In the genomic region with DNA sequence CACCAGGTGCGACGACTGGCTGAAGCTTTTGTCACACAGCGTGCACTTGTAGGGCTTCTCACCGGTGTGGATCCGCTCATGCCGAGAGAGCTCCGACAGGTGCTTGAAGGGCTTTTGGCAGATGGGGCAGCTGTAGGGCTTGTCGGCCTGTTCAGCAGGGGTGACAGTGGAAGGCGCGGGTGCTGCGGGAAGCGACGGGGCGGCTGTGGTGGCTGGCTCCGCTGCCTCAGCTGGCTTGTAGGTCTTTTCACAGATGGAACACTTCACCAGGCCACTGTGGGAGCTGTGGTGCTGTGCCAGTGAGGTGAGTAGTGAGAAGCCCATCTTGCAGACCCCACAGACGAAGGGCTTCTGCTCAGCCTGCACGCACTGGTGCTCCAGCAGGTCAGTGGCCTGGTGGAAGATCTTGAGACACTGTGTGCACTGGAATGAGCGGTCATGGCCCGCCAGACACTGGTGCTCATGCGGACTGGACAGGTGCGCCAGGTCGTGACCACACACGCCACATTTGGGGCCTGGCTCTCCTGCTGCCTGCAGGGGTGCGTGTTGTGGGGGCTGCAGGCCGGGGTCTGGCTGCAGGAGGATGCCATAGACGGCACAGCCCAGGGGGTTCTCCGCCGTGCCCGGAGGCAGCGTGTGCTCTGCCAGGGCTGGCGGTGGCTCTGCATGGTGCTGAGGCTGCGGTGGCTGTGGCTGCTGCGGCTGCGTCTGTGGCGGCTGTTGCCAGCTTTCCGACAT, we compare ENCODE assay signal across 16 cellular contexts. TPM values are rescaled to one million over a fixed set of nuclear protein-coding genes. Genes with fewer than 3 reads are reported as not detected.
A peak's percentile ranks its signal among the peaks of the same experiment; 100 is the strongest.
DNase-seq lines count a peak whose midpoint lies in the region; ATAC-seq and TF ChIP-seq lines count a peak whose summit lies in the region.
"Had no signal": no experiment of that assay in that cellular context is flagged by ENCODE, and none has a peak within 500 bp of the region (broad histone marks: within the 10 kb centered on the region; RNA-seq: fewer than 3 reads in every experiment).

No MANE protein-coding gene starts in this region.

- TF ChIP-seq POLR2A in upper lobe of left lung (IDR thresholded peaks at IDR 0.05): no peak

- no peaks in the 10 kb centered on the region for H3K9me3 Mint-ChIP-seq in activated naive CD4-positive, alpha-beta T cell treated with anti-CD3 and anti-CD28 coated beads, Interleukin-2, amount 10 ng/mL, durations not matched to agents 7 days and 5 days
- no peaks in the 10 kb centered on the region for H3K9me3 Mint-ChIP-seq in activated T-helper 1 cell treated with anti-CD3 and anti-CD28 coated beads, Interleukin-12 subunit alpha, Interleukin-12 subunit beta, Interleukin-2, Interleukin-4 antibody, amounts not matched to agents 30 ng/mL and 10 ng/mL and 1 ng/mL, durations not matched to agents 14 hours and 24 hours and 36 hours
- no peaks in the 10 kb centered on the region for H3K9me3 Mint-ChIP-seq in immature natural killer cell
- H3K9me3 Mint-ChIP-seq: naive B cell had no signal

- peak overlapping the region; percentile 80 for H3K4me3 Mint-ChIP-seq in activated naive CD4-positive, alpha-beta T cell treated with anti-CD3 and anti-CD28 coated beads, Interleukin-2, amount 10 ng/mL, durations not matched to agents 7 days and 5 days
- peak overlapping the region; percentile 82 for H3K4me3 Mint-ChIP-seq in activated T-helper 1 cell treated with anti-CD3 and anti-CD28 coated beads, Interleukin-12 subunit alpha, Interleukin-12 subunit beta, Interleukin-2, Interleukin-4 antibody, amounts not matched to agents 30 ng/mL and 10 ng/mL and 1 ng/mL, durations not matched to agents 14 hours and 24 hours and 36 hours
- peak overlapping the region; percentile 81 to 94 (median 88) for H3K4me3 Mint-ChIP-seq in immature natural killer cell

- H3K36me3 ChIP-seq in upper lobe of left lung: peaks cover 13 to 46% (median 29%) of the 10 kb centered on the region in 4 donors
- peaks cover 6% of the 10 kb centered on the region; the same call in 1 of the 2 replicates for H3K36me3 ChIP-seq in HAP-1 (replicated peaks)

- peaks cover 52 to 84% (median 61%) of the 10 kb centered on the region in 4 donors for H3K4me1 ChIP-seq in upper lobe of left lung
- H3K4me1 ChIP-seq in HAP-1: peaks cover 5% of the 10 kb centered on the region; the same call in 1 of the 2 replicates

- TF ChIP-seq CTCF in upper lobe of left lung (IDR thresholded peaks at IDR 0.05): no peak

- peaks cover 62% of the 10 kb centered on the region for H3K4me1 Mint-ChIP-seq in activated naive CD4-positive, alpha-beta T cell treated with anti-CD3 and anti-CD28 coated beads, Interleukin-2, amount 10 ng/mL, durations not matched to agents 7 days and 5 days
- H3K4me1 Mint-ChIP-seq in activated T-helper 1 cell treated with anti-CD3 and anti-CD28 coated beads, Interleukin-12 subunit alpha, Interleukin-12 subunit beta, Interleukin-2, Interleukin-4 antibody, amounts not matched to agents 30 ng/mL and 10 ng/mL and 1 ng/mL, durations not matched to agents 14 hours and 24 hours and 36 hours (ENCODE audit: low read depth): peaks cover 47% of the 10 kb centered on the region
- H3K4me1 Mint-ChIP-seq in immature natural killer cell: peaks cover 64 to 72% of the 10 kb centered on the region in 2 donors

- in situ Hi-C loops in HAP-1 (cut with MboI; ENCODE audit: low sequenced_read_pairs): no loop called here

- no peak overlapping the region for H3K4me3 ChIP-seq in upper lobe of left lung
- H3K4me3 ChIP-seq in HAP-1: no peak overlapping the region

- ATAC-seq in upper lobe of left lung (ENCODE audit: low FRiP score in 2 of 2): no peak
- ATAC-seq: activated CD4-positive, CD25-positive, alpha-beta regulatory T cell treated with anti-CD3 and anti-CD28 coated beads, Interleukin-2, amount 50 U/mL, for 24 hours; left lobe of liver; sciatic nerve had no signal

- 93 to 95% methylated on average over 34 to 35 of the region's 36 CpGs for WGBS in upper lobe of left lung, 2 donors

- no peaks in the 10 kb centered on the region for H3K27me3 ChIP-seq in upper lobe of left lung
- H3K27me3 ChIP-seq in HAP-1 (ENCODE audit: low read depth): no peaks in the 10 kb centered on the region

- intact Hi-C loops in activated T-helper 1 cell treated with anti-CD3 and anti-CD28 coated beads, Interleukin-12 subunit alpha, Interleukin-12 subunit beta, Interleukin-2, Interleukin-4 antibody, amounts not matched to agents 30 ng/mL and 10 ng/mL and 1 ng/mL, durations not matched to agents 14 hours and 24 hours and 36 hours (cut with micrococcal nuclease): loop anchor here (5.0 kb wide), 2 partner anchors 200 to 420 kb away; a partner anchor contains a TSS

- peaks cover 31% of the 10 kb centered on the region for H3K36me3 Mint-ChIP-seq in activated naive CD4-positive, alpha-beta T cell treated with anti-CD3 and anti-CD28 coated beads, Interleukin-2, amount 10 ng/mL, durations not matched to agents 7 days and 5 days
- H3K36me3 Mint-ChIP-seq in activated T-helper 1 cell treated with anti-CD3 and anti-CD28 coated beads, Interleukin-12 subunit alpha, Interleukin-12 subunit beta, Interleukin-2, Interleukin-4 antibody, amounts not matched to agents 30 ng/mL and 10 ng/mL and 1 ng/mL, durations not matched to agents 14 hours and 24 hours and 36 hours (ENCODE audit: low read depth): peaks cover 24% of the 10 kb centered on the region
- H3K36me3 Mint-ChIP-seq in immature natural killer cell: peaks cover 3 to 20% (median 6%) of the 10 kb centered on the region in 3 donors
- H3K36me3 Mint-ChIP-seq: naive B cell had no signal

- H3K27me3 Mint-ChIP-seq in activated naive CD4-positive, alpha-beta T cell treated with anti-CD3 and anti-CD28 coated beads, Interleukin-2, amount 10 ng/mL, durations not matched to agents 7 days and 5 days: no peaks in the 10 kb centered on the region
- no peaks in the 10 kb centered on the region for H3K27me3 Mint-ChIP-seq in activated T-helper 1 cell treated with anti-CD3 and anti-CD28 coated beads, Interleukin-12 subunit alpha, Interleukin-12 subunit beta, Interleukin-2, Interleukin-4 antibody, amounts not matched to agents 30 ng/mL and 10 ng/mL and 1 ng/mL, durations not matched to agents 14 hours and 24 hours and 36 hours (ENCODE audit: insufficient read depth)
- peaks cover 1 to 19% (median 6%) of the 10 kb centered on the region in 3 donors for H3K27me3 Mint-ChIP-seq in immature natural killer cell (ENCODE audit: low read depth in 3 of 3)
- H3K27me3 Mint-ChIP-seq: naive B cell had no signal

- H3K9me3 ChIP-seq in upper lobe of left lung: no peaks in the 10 kb centered on the region
- H3K9me3 ChIP-seq in HAP-1: no peaks in the 10 kb centered on the region; the same call in 1 of the 2 replicates

- no peak for TF ChIP-seq EP300 in upper lobe of left lung (IDR thresholded peaks at IDR 0.05)

- DNase-seq in activated naive CD4-positive, alpha-beta T cell treated with anti-CD3 and anti-CD28 coated beads, Interleukin-2, amount 10 ng/mL, durations not matched to agents 7 days and 5 days: no peak
- no peak for DNase-seq in activated naive CD4-positive, alpha-beta T cell treated with Interleukin-2 at 50 U/mL for 16 hours
- DNase-seq in activated T-helper 1 cell treated with anti-CD3 and anti-CD28 coated beads, Interleukin-12 subunit alpha, Interleukin-12 subunit beta, Interleukin-2, Interleukin-4 antibody, amounts not matched to agents 30 ng/mL and 10 ng/mL and 1 ng/mL, durations not matched to agents 14 hours and 24 hours and 36 hours (ENCODE audit: low spot score): no peak
- DNase-seq in immature natural killer cell (no peak), upper lobe of left lung (peak in 1 of 2 donors; percentile 81), HAP-1 (ENCODE audit: low spot score in 2 of 2) (no peak), AG08396 (ENCODE audit: low spot score) (no peak), AML-193 (lab: John Stamatoyannopoulos, UW) (no peak)
- DNase-seq: DMS79, naive B cell, NCI-H2107, NCI-H82, RPMI8226 had no signal

- peak overlapping the region in 3 of 4 donors; percentile 91 to 94 (median 93) for H3K27ac ChIP-seq in upper lobe of left lung

- CTCF ChIA-PET in activated naive CD4-positive, alpha-beta T cell treated with anti-CD3 and anti-CD28 coated beads, Interleukin-2, amount 10 ng/mL, durations not matched to agents 7 days and 5 days (lab: Charles Lee): interaction anchor here (1.0 to 3.2 kb wide), 6 partner anchors 21 to 421 kb away, joined by 3 to 22 read pairs (median 6); a partner anchor contains a TSS

- peak overlapping the region; percentile 94 for H3K27ac Mint-ChIP-seq in activated naive CD4-positive, alpha-beta T cell treated with anti-CD3 and anti-CD28 coated beads, Interleukin-2, amount 10 ng/mL, durations not matched to agents 7 days and 5 days
- H3K27ac Mint-ChIP-seq in activated T-helper 1 cell treated with anti-CD3 and anti-CD28 coated beads, Interleukin-12 subunit alpha, Interleukin-12 subunit beta, Interleukin-2, Interleukin-4 antibody, amounts not matched to agents 30 ng/mL and 10 ng/mL and 1 ng/mL, durations not matched to agents 14 hours and 24 hours and 36 hours: no peak overlapping the region
- peak overlapping the region; percentile 87 to 93 (median 90) for H3K27ac Mint-ChIP-seq in immature natural killer cell

RNA-seq across cellular contexts. Expression of a gene that starts 2.8 kb away (rescaled TPM):
- 8.5 and 9.1 TPM in 2 replicates for total RNA-seq in activated T-helper 1 cell treated with anti-CD3 and anti-CD28 coated beads, Interleukin-12 subunit alpha, Interleukin-12 subunit beta, Interleukin-2, Interleukin-4 antibody, amounts not matched to agents 30 ng/mL and 10 ng/mL and 1 ng/mL, durations not matched to agents 14 hours and 24 hours and 36 hours
- 10 to 100 TPM in 2 of 3 donors, 1 to 10 TPM in 1; 6.8 to 31.2 (median 10.3) TPM for polyA plus RNA-seq in immature natural killer cell
- total RNA-seq in upper lobe of left lung: 10 to 100 TPM in 4 of 6 donors, 1 to 10 TPM in 2; 8.0 to 28.3 (median 13.3) TPM

RNA-seq across cellular contexts. Expression of a gene that starts 3.5 kb away (rescaled TPM):
- 60.8 and 63.0 TPM in 2 replicates for total RNA-seq in activated T-helper 1 cell treated with anti-CD3 and anti-CD28 coated beads, Interleukin-12 subunit alpha, Interleukin-12 subunit beta, Interleukin-2, Interleukin-4 antibody, amounts not matched to agents 30 ng/mL and 10 ng/mL and 1 ng/mL, durations not matched to agents 14 hours and 24 hours and 36 hours
- polyA plus RNA-seq in immature natural killer cell: 100 to 1,000 TPM in 1 of 3 donors, 10 to 100 TPM in 2; 43.3 to 104 (median 88.7) TPM
- total RNA-seq in upper lobe of left lung: 10 to 100 TPM; 32.7 to 55.5 (median 46.5) TPM

RNA-seq across cellular contexts. Expression of a gene that starts 26.8 kb away (rescaled TPM):
- total RNA-seq in activated T-helper 1 cell treated with anti-CD3 and anti-CD28 coated beads, Interleukin-12 subunit alpha, Interleukin-12 subunit beta, Interleukin-2, Interleukin-4 antibody, amounts not matched to agents 30 ng/mL and 10 ng/mL and 1 ng/mL, durations not matched to agents 14 hours and 24 hours and 36 hours: not detected in 2 replicates
- not detected for polyA plus RNA-seq in immature natural killer cell
- total RNA-seq in upper lobe of left lung: under 1 TPM in 2 of 6 donors, not detected in 4; 0.06 to 0.39 TPM
- total RNA-seq: left lobe of liver, sciatic nerve had no signal

RNA-seq across cellular contexts. Expression of a gene that starts 27.9 kb away (rescaled TPM):
- 1.1 and 1.3 TPM in 2 replicates for total RNA-seq in activated T-helper 1 cell treated with anti-CD3 and anti-CD28 coated beads, Interleukin-12 subunit alpha, Interleukin-12 subunit beta, Interleukin-2, Interleukin-4 antibody, amounts not matched to agents 30 ng/mL and 10 ng/mL and 1 ng/mL, durations not matched to agents 14 hours and 24 hours and 36 hours
- polyA plus RNA-seq in immature natural killer cell: under 1 TPM in 1 of 3 donors, not detected in 2; 0.04 TPM
- total RNA-seq in upper lobe of left lung: 10 to 100 TPM; 14.7 to 30.5 (median 25.3) TPM
